8 cellular contexts compared by ENCODE assay signal in genomic region chr22:33921576-33922181, GRCh38. TPM values are rescaled to one million over a fixed set of nuclear protein-coding genes. Genes with fewer than 3 reads are reported as not detected.
DNase-seq lines count a peak whose midpoint lies in the region; ATAC-seq and TF ChIP-seq lines count a peak whose summit lies in the region.

No MANE protein-coding gene starts in this region.

- CTCF ChIA-PET in activated CD4-positive, alpha-beta T cell treated with anti-CD3 and anti-CD28 coated beads for 36 hours (lab: Charles Lee): interaction anchor here (0.6 kb wide), 1 partner anchor 13 kb away, joined by 3 read pairs; no protein-coding TSS in a partner anchor

- H3K9me3 Mint-ChIP-seq in activated CD4-positive, alpha-beta T cell treated with anti-CD3 and anti-CD28 coated beads for 36 hours (ENCODE audit: low read depth): no peaks in the 10 kb centered on the region
- peaks cover 0 to 2% (median 0%) of the 10 kb centered on the region in 6 donors for H3K9me3 Mint-ChIP-seq in immature natural killer cell

- POLR2A ChIA-PET in activated CD4-positive, alpha-beta T cell treated with anti-CD3 and anti-CD28 coated beads for 36 hours (lab: Charles Lee): no interaction called here

- TF ChIP-seq CTCF in cardiac fibroblast (IDR thresholded peaks at IDR 0.05; ENCODE audit: low read depth, low read length): no peak

- intact Hi-C loops in activated CD4-positive, alpha-beta T cell treated with anti-CD3 and anti-CD28 coated beads for 36 hours (cut with DNase I, micrococcal nuclease): loop anchor here in 1 of 2 experiments (5.0 kb wide), 1 partner anchor 1101 kb away; no protein-coding TSS in a partner anchor

- peak; percentile 35 for DNase-seq in activated CD4-positive, alpha-beta T cell treated with anti-CD3 and anti-CD28 coated beads for 36 hours
- DNase-seq in activated CD4-positive, alpha-beta T cell treated with anti-CD3 and anti-CD28 coated beads for 4 hours: no peak
- DNase-seq in RKO (ENCODE audit: low spot score) (peak; percentile 62), cardiac fibroblast (ENCODE audit: low read depth in 2 of 2) (peak; percentile 61 to 67), immature natural killer cell (peak; percentile 8 to 33 (median 27)), skeletal muscle cell (ENCODE audit: low read depth) (no peak)

- peaks cover 62% of the 10 kb centered on the region for H3K27me3 Mint-ChIP-seq in activated CD4-positive, alpha-beta T cell treated with anti-CD3 and anti-CD28 coated beads for 36 hours
- H3K27me3 Mint-ChIP-seq in immature natural killer cell (ENCODE audit: low read depth in 3 of 3): peaks cover 21 to 37% (median 22%) of the 10 kb centered on the region in 3 donors

- H3K27ac Mint-ChIP-seq in activated CD4-positive, alpha-beta T cell treated with anti-CD3 and anti-CD28 coated beads for 36 hours: no peak overlapping the region
- H3K27ac Mint-ChIP-seq in immature natural killer cell: peak overlapping the region in 3 of 6 donors; percentile 32 to 92 (median 36)

- peaks cover 2% of the 10 kb centered on the region for H3K36me3 Mint-ChIP-seq in activated CD4-positive, alpha-beta T cell treated with anti-CD3 and anti-CD28 coated beads for 36 hours (ENCODE audit: low read depth)
- no peaks in the 10 kb centered on the region for H3K36me3 Mint-ChIP-seq in immature natural killer cell

- H3K4me3 Mint-ChIP-seq in activated CD4-positive, alpha-beta T cell treated with anti-CD3 and anti-CD28 coated beads for 36 hours: peak overlapping the region; percentile 60
- peak overlapping the region; percentile 84 to 92 (median 90) for H3K4me3 Mint-ChIP-seq in immature natural killer cell

- H3K4me1 Mint-ChIP-seq in activated CD4-positive, alpha-beta T cell treated with anti-CD3 and anti-CD28 coated beads for 36 hours: peaks cover 16% of the 10 kb centered on the region
- peaks cover 38 to 48% of the 10 kb centered on the region in 2 donors for H3K4me1 Mint-ChIP-seq in immature natural killer cell

- no peak for ATAC-seq in activated CD4-positive, alpha-beta T cell treated with anti-CD3 and anti-CD28 coated beads for 36 hours
- ATAC-seq in HG02970 (IDR thresholded peaks at IDR 0.05; ENCODE audit: low FRiP score, unreplicated experiment) (no peak), HG02870 (IDR thresholded peaks at IDR 0.05; ENCODE audit: unreplicated experiment) (no peak)

- H3K4me3 ChIP-seq in cardiac fibroblast (replicated peaks in 1 of 2; ENCODE audit: low read depth in 2 of 2, low read length in 2 of 2) (peak overlapping the region; percentile 64 to 75), skeletal muscle cell (ENCODE audit: low read depth, low read length) (peak overlapping the region; percentile 66)

RNA-seq across cellular contexts. Expression of gene LARGE1, which starts 1.4 kb away (rescaled TPM):
- total RNA-seq in activated CD4-positive, alpha-beta T cell treated with anti-CD3 and anti-CD28 coated beads for 36 hours: under 1 TPM; 0.39 to 0.57 TPM
- polyA plus RNA-seq in immature natural killer cell: under 1 TPM in 2 of 3 donors, not detected in 1; 0.04 to 0.29 TPM

Comparison
In these comparisons a context has a peak if more than half of its experiments do, and no peak if none do; other contexts are left out.
1. DNase-seq: peak in activated CD4-positive, alpha-beta T cell treated with anti-CD3 and anti-CD28 coated beads for 36 hours (single experiment), RKO (single experiment), cardiac fibroblast (2 of 2) and immature natural killer cell (3 of 3); none in activated CD4-positive, alpha-beta T cell treated with anti-CD3 and anti-CD28 coated beads for 4 hours (0 of 2) and skeletal muscle cell (single experiment).